ENCODE assay signal across 1 cellular context in the genomic region with DNA sequence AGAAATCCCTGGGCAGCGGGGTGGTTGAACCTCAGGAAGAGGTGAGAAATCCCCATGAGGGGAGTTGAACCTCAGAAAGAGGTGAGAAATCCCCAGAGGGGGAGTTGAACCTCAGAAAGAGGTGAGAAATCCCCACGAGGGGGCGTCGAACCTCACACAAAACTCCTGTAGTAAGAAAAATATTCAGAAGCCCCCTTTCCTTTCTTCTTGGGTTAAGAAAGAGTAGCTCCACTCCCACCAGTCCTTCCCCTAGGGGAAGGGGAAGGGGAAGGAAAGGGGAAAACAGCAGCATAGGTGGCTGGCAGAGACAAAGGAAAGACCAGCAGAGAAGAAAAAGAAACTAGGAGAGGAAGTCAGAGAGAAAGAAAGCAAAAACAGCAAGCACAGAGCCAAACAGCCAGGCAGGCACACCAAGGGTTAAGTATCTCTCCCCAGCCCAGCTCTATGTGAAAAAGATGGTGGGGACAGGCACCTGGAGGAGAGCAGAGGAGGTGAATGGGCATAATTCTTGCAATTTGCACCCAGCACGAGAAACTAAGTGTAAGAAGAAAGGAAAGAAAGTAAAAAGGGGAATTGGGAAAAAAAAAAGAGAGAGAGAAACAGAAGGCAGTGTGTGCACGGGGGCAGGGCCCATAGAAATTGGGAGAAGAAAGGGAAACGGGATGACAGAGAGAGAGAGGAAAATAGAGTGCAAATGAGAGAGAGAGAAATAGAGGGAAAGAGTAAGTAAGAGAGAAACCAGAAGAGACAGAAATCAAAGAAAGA.
TF ChIP-seq lines count a peak whose summit lies in the region.

No MANE protein-coding gene starts in this region.

TF ChIP-seq in WTC11, 78 proteins besides CTCF, POLR2A, EP300 and RAD21 (continued from another document):
- TF ChIP-seq, protein P1, sequence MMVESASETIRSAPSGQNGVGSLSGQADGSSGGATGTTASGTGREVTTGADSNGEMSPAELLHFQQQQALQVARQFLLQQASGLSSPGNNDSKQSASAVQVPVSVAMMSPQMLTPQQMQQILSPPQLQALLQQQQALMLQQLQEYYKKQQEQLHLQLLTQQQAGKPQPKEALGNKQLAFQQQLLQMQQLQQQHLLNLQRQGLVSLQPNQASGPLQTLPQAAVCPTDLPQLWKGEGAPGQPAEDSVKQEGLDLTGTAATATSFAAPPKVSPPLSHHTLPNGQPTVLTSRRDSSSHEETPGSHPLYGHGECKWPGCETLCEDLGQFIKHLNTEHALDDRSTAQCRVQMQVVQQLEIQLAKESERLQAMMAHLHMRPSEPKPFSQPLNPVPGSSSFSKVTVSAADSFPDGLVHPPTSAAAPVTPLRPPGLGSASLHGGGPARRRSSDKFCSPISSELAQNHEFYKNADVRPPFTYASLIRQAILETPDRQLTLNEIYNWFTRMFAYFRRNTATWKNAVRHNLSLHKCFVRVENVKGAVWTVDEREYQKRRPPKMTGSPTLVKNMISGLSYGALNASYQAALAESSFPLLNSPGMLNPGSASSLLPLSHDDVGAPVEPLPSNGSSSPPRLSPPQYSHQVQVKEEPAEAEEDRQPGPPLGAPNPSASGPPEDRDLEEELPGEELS (CRISPR knock-in tag; IDR thresholded peaks at IDR 0.05) = no peak
- TF ChIP-seq MYBL2 (CRISPR knock-in tag; IDR thresholded peaks at IDR 0.05) (no peak), SMAD4 (CRISPR knock-in tag; IDR thresholded peaks at IDR 0.05) (no peak), ZNF121 (CRISPR knock-in tag; IDR thresholded peaks at IDR 0.05) (no peak), FOXJ3 (CRISPR knock-in tag; IDR thresholded peaks at IDR 0.05; ENCODE audit: borderline replicate concordance) (no peak), ZNF263 (CRISPR knock-in tag; IDR thresholded peaks at IDR 0.05; ENCODE audit: low read depth) (no peak)
- TF ChIP-seq, protein P2, sequence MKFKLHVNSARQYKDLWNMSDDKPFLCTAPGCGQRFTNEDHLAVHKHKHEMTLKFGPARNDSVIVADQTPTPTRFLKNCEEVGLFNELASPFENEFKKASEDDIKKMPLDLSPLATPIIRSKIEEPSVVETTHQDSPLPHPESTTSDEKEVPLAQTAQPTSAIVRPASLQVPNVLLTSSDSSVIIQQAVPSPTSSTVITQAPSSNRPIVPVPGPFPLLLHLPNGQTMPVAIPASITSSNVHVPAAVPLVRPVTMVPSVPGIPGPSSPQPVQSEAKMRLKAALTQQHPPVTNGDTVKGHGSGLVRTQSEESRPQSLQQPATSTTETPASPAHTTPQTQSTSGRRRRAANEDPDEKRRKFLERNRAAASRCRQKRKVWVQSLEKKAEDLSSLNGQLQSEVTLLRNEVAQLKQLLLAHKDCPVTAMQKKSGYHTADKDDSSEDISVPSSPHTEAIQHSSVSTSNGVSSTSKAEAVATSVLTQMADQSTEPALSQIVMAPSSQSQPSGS (CRISPR knock-in tag; IDR thresholded peaks at IDR 0.05; ENCODE audit: borderline replicate concordance, low read depth) = no peak
- TF ChIP-seq, protein P3, sequence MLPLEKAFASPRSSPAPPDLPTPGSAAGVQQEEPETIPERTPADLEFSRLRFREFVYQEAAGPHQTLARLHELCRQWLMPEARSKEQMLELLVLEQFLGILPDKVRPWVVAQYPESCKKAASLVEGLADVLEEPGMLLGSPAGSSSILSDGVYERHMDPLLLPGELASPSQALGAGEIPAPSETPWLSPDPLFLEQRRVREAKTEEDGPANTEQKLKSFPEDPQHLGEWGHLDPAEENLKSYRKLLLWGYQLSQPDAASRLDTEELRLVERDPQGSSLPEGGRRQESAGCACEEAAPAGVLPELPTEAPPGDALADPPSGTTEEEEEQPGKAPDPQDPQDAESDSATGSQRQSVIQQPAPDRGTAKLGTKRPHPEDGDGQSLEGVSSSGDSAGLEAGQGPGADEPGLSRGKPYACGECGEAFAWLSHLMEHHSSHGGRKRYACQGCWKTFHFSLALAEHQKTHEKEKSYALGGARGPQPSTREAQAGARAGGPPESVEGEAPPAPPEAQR (CRISPR knock-in tag; IDR thresholded peaks at IDR 0.05) = no peak
- TF ChIP-seq, protein P4, sequence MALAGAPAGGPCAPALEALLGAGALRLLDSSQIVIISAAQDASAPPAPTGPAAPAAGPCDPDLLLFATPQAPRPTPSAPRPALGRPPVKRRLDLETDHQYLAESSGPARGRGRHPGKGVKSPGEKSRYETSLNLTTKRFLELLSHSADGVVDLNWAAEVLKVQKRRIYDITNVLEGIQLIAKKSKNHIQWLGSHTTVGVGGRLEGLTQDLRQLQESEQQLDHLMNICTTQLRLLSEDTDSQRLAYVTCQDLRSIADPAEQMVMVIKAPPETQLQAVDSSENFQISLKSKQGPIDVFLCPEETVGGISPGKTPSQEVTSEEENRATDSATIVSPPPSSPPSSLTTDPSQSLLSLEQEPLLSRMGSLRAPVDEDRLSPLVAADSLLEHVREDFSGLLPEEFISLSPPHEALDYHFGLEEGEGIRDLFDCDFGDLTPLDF (CRISPR knock-in tag; IDR thresholded peaks at IDR 0.05) = no peak
